Comparison of ENCODE assay signal across 9 cellular contexts in the genomic region with DNA sequence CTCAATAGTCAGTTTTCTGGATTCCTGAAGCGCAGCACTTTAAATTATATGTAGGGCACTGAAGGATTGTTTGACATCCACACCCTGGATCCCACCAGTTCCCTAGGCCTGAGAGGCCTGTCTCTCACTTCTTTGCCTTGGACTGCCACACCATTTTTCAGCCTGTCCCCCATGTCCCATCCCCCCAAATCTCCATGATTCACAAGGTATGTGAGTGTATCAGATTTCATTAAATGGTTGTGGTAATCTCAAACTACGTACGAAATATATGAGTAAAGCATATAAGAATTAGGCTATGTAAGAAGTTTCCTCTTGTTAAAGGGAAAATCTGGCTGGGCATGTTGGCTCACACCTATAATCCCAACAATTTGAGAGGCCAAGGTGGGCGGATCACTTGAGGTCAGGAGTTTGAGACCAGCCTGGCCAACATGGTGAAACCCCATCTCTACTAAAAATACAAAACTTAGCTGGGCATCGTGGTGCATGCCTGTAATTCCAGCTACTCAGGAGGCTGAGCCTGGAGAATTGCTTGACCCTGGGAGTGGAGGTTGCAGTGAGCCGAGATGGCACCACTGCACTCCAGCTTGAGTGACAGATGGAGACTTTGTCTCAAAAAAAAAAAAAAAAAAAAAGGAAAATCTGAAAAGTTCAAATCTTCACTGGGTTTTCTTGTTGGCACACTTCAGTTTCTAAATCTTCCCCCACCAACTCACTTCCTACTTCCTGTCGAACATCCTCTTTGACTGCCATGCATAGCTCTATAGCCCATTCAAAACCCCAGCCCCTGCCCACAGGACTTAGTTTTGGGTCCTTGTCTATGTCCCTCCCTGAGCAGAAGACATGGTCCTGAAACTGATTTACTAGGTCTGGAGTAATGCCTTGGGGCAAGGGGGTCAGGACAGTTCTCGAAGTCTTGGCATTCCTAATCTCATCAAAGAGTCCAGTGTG. TPM values are rescaled to one million over a fixed set of nuclear protein-coding genes. Genes with fewer than 3 reads are reported as not detected.
DNase-seq lines count a peak whose midpoint lies in the region; ATAC-seq, FAIRE-seq and TF ChIP-seq lines count a peak whose summit lies in the region.
"Had no signal": no experiment of that assay in that cellular context is flagged by ENCODE, and none has a peak within 500 bp of the region (broad histone marks: within the 10 kb centered on the region; RNA-seq: fewer than 3 reads in every experiment).

No MANE protein-coding gene starts in this region.

- TF ChIP-seq CTCF in choroid plexus epithelial cell (conservative IDR thresholded peaks at IDR 0.05; ENCODE audit: low read depth, low read length), result no peak
- TF ChIP-seq CTCF in type B pancreatic cell (conservative IDR thresholded peaks at IDR 0.05), result no peak

- DNase-seq in GM12891 (ENCODE audit: insufficient read length, low spot score), result no peak
- DNase-seq in NOMO-1 treated with DMSO at 0.1 percent for 48 hours (lab: John Stamatoyannopoulos, UW; ENCODE audit: unreplicated experiment), result peak; percentile 61
- peak; percentile 84 for DNase-seq in choroid plexus epithelial cell (ENCODE audit: low read depth)
- no peak for DNase-seq in NCI-H2227 (lab: John Stamatoyannopoulos, UW; ENCODE audit: unreplicated experiment)
- no peak for DNase-seq in type B pancreatic cell (ENCODE audit: extremely low spot score, unreplicated experiment)
- DNase-seq: RPMI8226 had no signal

- H3K27ac ChIP-seq in skin epidermis, result peak overlapping the region in 14 of 21 experiments; percentile 24 to 79 (median 58)

- peaks cover 15% of the 10 kb centered on the region for H3K4me1 Mint-ChIP-seq in type B pancreatic cell (ENCODE audit: unreplicated experiment)

- no peak overlapping the region for H3K27ac Mint-ChIP-seq in type B pancreatic cell
- H3K27ac Mint-ChIP-seq: GM23338 had no signal

- FAIRE-seq in GM12891 (lab: Jason Lieb, UNC), result peak; percentile 84

- no peaks in the 10 kb centered on the region for H3K27me3 Mint-ChIP-seq in type B pancreatic cell

- H3K4me3 Mint-ChIP-seq in type B pancreatic cell, result no peak overlapping the region
- H3K4me3 Mint-ChIP-seq: GM23338 had no signal

- H3K4me3 ChIP-seq in choroid plexus epithelial cell (ENCODE audit: low read depth, low read length) (no peak overlapping the region), skin epidermis (no peak overlapping the region)
- H3K4me3 ChIP-seq: GM23338 had no signal

- H3K36me3 Mint-ChIP-seq in type B pancreatic cell, result no peaks in the 10 kb centered on the region

- no peaks in the 10 kb centered on the region for H3K9me3 Mint-ChIP-seq in type B pancreatic cell
- H3K9me3 Mint-ChIP-seq: GM23338 had no signal

- no peak for TF ChIP-seq POLR2A in GM12891 (IDR thresholded peaks at IDR 0.05; ENCODE audit: low read depth, low read length)

- no peak for ATAC-seq in GM19467 (IDR thresholded peaks at IDR 0.05; ENCODE audit: unreplicated experiment)
- ATAC-seq: GM23338 had no signal

TF ChIP-seq in GM12891, 5 proteins besides CTCF, POLR2A, EP300 and RAD21:
- TF ChIP-seq PAX5 (IDR thresholded peaks at IDR 0.05; ENCODE audit: insufficient read depth, low read length, severe bottlenecking), result no peak
- peak; percentile 28; the same call in 1 of the 2 replicates for TF ChIP-seq SPI1 (IDR thresholded peaks at IDR 0.05; ENCODE audit: low read depth, low read length)

RNA-seq across cellular contexts. Expression of a gene that starts 42.1 kb away (rescaled TPM):
- polyA plus RNA-seq in GM12891 (2012; ENCODE audit: low read depth, missing spikeins), result 21.4 TPM
- 31.0 and 37.5 TPM in 2 replicates for total RNA-seq in type B pancreatic cell (ENCODE audit: low replicate concordance)

Comparison
In these comparisons a context has a peak if more than half of its experiments do, and no peak if none do; other contexts are left out.
1. DNase-seq: peak in NOMO-1 treated with DMSO at 0.1 percent for 48 hours (single experiment) and choroid plexus epithelial cell (single experiment); none in GM12891 (single experiment), NCI-H2227 (single experiment) and type B pancreatic cell (single experiment).